ENCODE assay signal across 14 cellular contexts in genomic region chr2:149355712-149356422, GRCh38. TPM values are rescaled to one million over a fixed set of nuclear protein-coding genes. Genes with fewer than 3 reads are reported as not detected.
DNase-seq lines count a peak whose midpoint lies in the region; ATAC-seq, FAIRE-seq and TF ChIP-seq lines count a peak whose summit lies in the region.
"Had no signal": no experiment of that assay in that cellular context is flagged by ENCODE, and none has a peak within 500 bp of the region (broad histone marks: within the 10 kb centered on the region; RNA-seq: fewer than 3 reads in every experiment).

No MANE protein-coding gene starts in this region.

- no peaks in the 10 kb centered on the region for H3K79me2 ChIP-seq in HepG2 (ENCODE audit: insufficient read depth, low read length)

- no peaks in the 10 kb centered on the region for H4K20me1 ChIP-seq in HepG2 (ENCODE audit: insufficient read depth, low read length)
- H4K20me1 ChIP-seq: BLaER1 treated with 17β-estradiol and CSF1 and Interleukin-3, amounts not matched to agents 10 nM and 100 nM had no signal

- TF ChIP-seq CTCF in esophagus muscularis mucosa (IDR thresholded peaks at IDR 0.05) (no peak), HepG2 (CRISPR knock-in tag; IDR thresholded peaks at IDR 0.05) (no peak)

- intact Hi-C loops in esophagus muscularis mucosa (cut with DNase I) (no loop called here), HepG2 (cut with micrococcal nuclease; ENCODE audit: unreplicated experiment) (no loop called here)

- H3K36me3 ChIP-seq in esophagus muscularis mucosa, result no peaks in the 10 kb centered on the region
- no peaks in the 10 kb centered on the region for H3K36me3 ChIP-seq in HepG2 (replicated peaks in 1 of 2; ENCODE audit: control insufficient read depth in 1 of 2, insufficient read depth in 2 of 2, low read length in 2 of 2)
- no peaks in the 10 kb centered on the region for H3K36me3 ChIP-seq in small intestine (ENCODE audit: control insufficient read depth in 2 of 2, insufficient read depth in 2 of 2, low read length in 2 of 2)
- H3K36me3 ChIP-seq: BLaER1 treated with 17β-estradiol and CSF1 and Interleukin-3, amounts not matched to agents 10 nM and 100 nM had no signal

- POLR2A ChIA-PET in HepG2 (lab: Yijun Ruan, JAX), result no interaction called here

- no peak overlapping the region for H3K27ac ChIP-seq in esophagus muscularis mucosa (replicated peaks in 1 of 4)
- no peak overlapping the region for H3K27ac ChIP-seq in HepG2 (ENCODE audit: extremely low read length, insufficient read depth, low read length)
- peak overlapping the region in 1 of 2 donors; percentile 32 for H3K27ac ChIP-seq in small intestine (ENCODE audit: low read depth in 1 of 2, low read length in 1 of 2)
- H3K27ac ChIP-seq: BLaER1 treated with 17β-estradiol and CSF1 and Interleukin-3, amounts not matched to agents 10 nM and 100 nM; GM23248 had no signal

- H2AFZ ChIP-seq in HepG2 (ENCODE audit: low read length), result no peak overlapping the region
- H2AFZ ChIP-seq: GM23248 had no signal

- TF ChIP-seq POLR2A in esophagus muscularis mucosa (IDR thresholded peaks at IDR 0.05; ENCODE audit: low read depth), result no peak
- TF ChIP-seq POLR2A in HepG2 (IDR thresholded peaks at IDR 0.05; ENCODE audit: insufficient read depth in 1 of 2, low read depth in 2 of 2, low read length in 2 of 2), result no peak

- BruUV-seq in HepG2 (replicated peaks; lab: Mats Ljungman, UMichigan), result no TSS peak

- DNase-seq in NCI-H526 (lab: John Stamatoyannopoulos, UW) (peak; percentile 67 to 76), esophagus muscularis mucosa (ENCODE audit: extremely low spot score) (peak; percentile 12), HepG2 (ENCODE audit: low spot score) (no peak), small intestine (peak; percentile 85), SKM-1 treated with dmso at 0.1 percent for 144 hours (lab: John Stamatoyannopoulos, UW; ENCODE audit: unreplicated experiment) (no peak), NOMO-1 (lab: John Stamatoyannopoulos, UW; ENCODE audit: unreplicated experiment in 2 of 2) (no peak), NCI-H2196 treated with DMSO at 0.1 percent for 48 hours (lab: John Stamatoyannopoulos, UW; ENCODE audit: unreplicated experiment) (no peak)
- DNase-seq: ACHN; CD4-positive, CD25-positive, alpha-beta regulatory T cell; DMS 273 treated with DMSO at 0.1 percent for 48 hours; GM23248 had no signal

- TF ChIP-seq EP300 in esophagus muscularis mucosa (IDR thresholded peaks at IDR 0.05), result no peak
- TF ChIP-seq EP300 in HepG2 (IDR thresholded peaks at IDR 0.05; ENCODE audit: low read depth in 2 of 2, low read length in 2 of 2), result no peak
- TF ChIP-seq EP300 in HepG2 (CRISPR knock-in tag; IDR thresholded peaks at IDR 0.05; ENCODE audit: borderline replicate concordance), result no peak

- FAIRE-seq in HepG2 (lab: Jason Lieb, UNC) (no peak), small intestine (lab: Jason Lieb, UNC) (no peak)
- FAIRE-seq: H54 had no signal

- H3K4me3 ChIP-seq in esophagus muscularis mucosa, result no peak overlapping the region
- no peak overlapping the region for H3K4me3 ChIP-seq in HepG2 (replicated peaks in 1 of 3; ENCODE audit: insufficient read depth in 1 of 3, low read depth in 2 of 3, low read length in 3 of 3)
- no peak overlapping the region for H3K4me3 ChIP-seq in small intestine (ENCODE audit: low read depth in 1 of 2, low read length in 2 of 2)
- H3K4me3 ChIP-seq: BLaER1 treated with 17β-estradiol and CSF1 and Interleukin-3, amounts not matched to agents 10 nM and 100 nM; GM23248 had no signal

- WGBS in esophagus muscularis mucosa, result 90% methylated on average over 4 of the region's 4 CpGs
- WGBS in HepG2 (ENCODE audit: low lambda C conversion rate), result under 1% methylated on average over 4 of the region's 4 CpGs
- WGBS in small intestine, 3 donors, result 35 to 65% (median 49%) methylated on average over 4 of the region's 4 CpGs

- H3K9ac ChIP-seq in HepG2 (ENCODE audit: insufficient read depth, low read depth, low read length), result no peak overlapping the region
- H3K9ac ChIP-seq: BLaER1 treated with 17β-estradiol and CSF1 and Interleukin-3, amounts not matched to agents 10 nM and 100 nM; GM23248 had no signal

- no peak for TF ChIP-seq RAD21 in HepG2 (CRISPR knock-in tag; IDR thresholded peaks at IDR 0.05)

- H3K4me1 ChIP-seq in esophagus muscularis mucosa (peaks cover 0 to 9% (median 0%) of the 10 kb centered on the region in 4 donors), HepG2 (ENCODE audit: insufficient read depth, low read length) (no peaks in the 10 kb centered on the region), small intestine (ENCODE audit: control insufficient read depth in 2 of 2, insufficient read depth in 1 of 2, low read depth in 1 of 2, low read length in 1 of 2) (no peaks in the 10 kb centered on the region)

- no peaks in the 10 kb centered on the region for H3K27me3 ChIP-seq in esophagus muscularis mucosa
- H3K27me3 ChIP-seq in HepG2 (ENCODE audit: control insufficient read depth in 1 of 2, insufficient read depth in 2 of 2, low read length in 2 of 2), result no peaks in the 10 kb centered on the region
- H3K27me3 ChIP-seq in small intestine (ENCODE audit: control insufficient read depth in 2 of 2, insufficient read depth in 2 of 2, low read length in 2 of 2), result no peaks in the 10 kb centered on the region
- H3K27me3 ChIP-seq: BLaER1 treated with 17β-estradiol and CSF1 and Interleukin-3, amounts not matched to agents 10 nM and 100 nM had no signal

- peak; percentile 62; the same call in 2 of the 3 replicates for ATAC-seq in HepG2
- ATAC-seq: HCT116 had no signal

- H3K9me3 ChIP-seq in esophagus muscularis mucosa, result no peaks in the 10 kb centered on the region
- H3K9me3 ChIP-seq in HepG2 (ENCODE audit: low read length), result no peaks in the 10 kb centered on the region
- no peaks in the 10 kb centered on the region for H3K9me3 ChIP-seq in small intestine (ENCODE audit: control insufficient read depth, low read depth)
- H3K9me3 ChIP-seq: BLaER1 treated with 17β-estradiol and CSF1 and Interleukin-3, amounts not matched to agents 10 nM and 100 nM had no signal

- in situ Hi-C loops in HepG2 (cut with HindIII; ENCODE audit: extremely low pct_ligation_motif_present, low pct_unique_long_range_greater_than_20kb), result no loop called here

- no peak overlapping the region for H3K4me2 ChIP-seq in HepG2 (ENCODE audit: low read depth, low read length)
- H3K4me2 ChIP-seq: BLaER1 treated with 17β-estradiol and CSF1 and Interleukin-3, amounts not matched to agents 10 nM and 100 nM had no signal

- CTCF ChIA-PET in HepG2 (lab: Yijun Ruan, JAX; ENCODE audit: low intra/inter-chr PET ratio, low total read pairs), result no interaction called here

TF ChIP-seq in HepG2, 621 proteins besides CTCF, POLR2A, EP300 and RAD21 (continues in another document):
- no peak for TF ChIP-seq ZNF232 (CRISPR knock-in tag; IDR thresholded peaks at IDR 0.05; ENCODE audit: borderline replicate concordance)
- no peak for TF ChIP-seq NFE2 (CRISPR knock-in tag; IDR thresholded peaks at IDR 0.05)
- no peak for TF ChIP-seq ZHX1 (CRISPR knock-in tag; IDR thresholded peaks at IDR 0.05; ENCODE audit: low read depth)
- TF ChIP-seq HNF4A (CRISPR knock-in tag; IDR thresholded peaks at IDR 0.05), result peak; percentile 55
- TF ChIP-seq SRF (IDR thresholded peaks at IDR 0.05; ENCODE audit: low read depth, low read length), result no peak

RNA-seq across cellular contexts. Expression of gene LYPD6, which starts 25.5 kb away (rescaled TPM):
- 1 to 10 TPM in 3 of 4 donors, under 1 TPM in 1; 0.83 to 1.4 (median 1.1) TPM for total RNA-seq in esophagus muscularis mucosa
- total RNA-seq in HepG2 (2016; rRNA removed; fragmentation: Illumina TruSeq; extraction: Trizol), result 0.06 and 0.07 TPM in 2 replicates
- 0.18 TPM in 1 of 2 replicates, not detected in the other for total RNA-seq in HepG2 (2016; cell fraction: cytosol; rRNA removed; fragmentation: Illumina TruSeq; extraction: Trizol; ENCODE audit: low read depth)
- 0.06 and 0.07 TPM in 2 replicates for total RNA-seq in HepG2 (2016; cell fraction: insoluble cytoplasmic fraction; rRNA removed; fragmentation: Illumina TruSeq; extraction: Trizol)
- 0.03 and 0.10 TPM in 2 replicates for total RNA-seq in HepG2 (2016; cell fraction: membrane; rRNA removed; fragmentation: Illumina TruSeq; extraction: Trizol)
- total RNA-seq in HepG2 (2016; cell fraction: nucleus; rRNA removed; fragmentation: Illumina TruSeq; extraction: Trizol), result 0.13 TPM in 1 of 2 replicates, not detected in the other
- 0.01 TPM in 1 of 2 replicates, not detected in the other for polyA plus RNA-seq in HepG2 (2011; rRNA removed)
- polyA plus RNA-seq in HepG2 (2011; cell fraction: cytosol; rRNA removed), result 0.01 TPM in 2 replicates
- polyA plus RNA-seq in HepG2 (2011; cell fraction: nucleus; rRNA removed), result not detected in 2 replicates
- polyA plus RNA-seq in HepG2 (2012), result 0.05 TPM in 1 of 2 replicates, not detected in the other
- 0.12 TPM in 1 of 2 replicates, not detected in the other for polyA plus RNA-seq in HepG2 (2016; cell fraction: cytosol; fragmentation: Illumina TruSeq; extraction: Trizol; ENCODE audit: low read depth)
- polyA plus RNA-seq in HepG2 (2016; cell fraction: insoluble cytoplasmic fraction; fragmentation: Illumina TruSeq; extraction: Trizol; ENCODE audit: low read depth), result 0.08 TPM in 1 of 2 replicates, not detected in the other
- 0.12 and 0.15 TPM in 2 replicates for polyA plus RNA-seq in HepG2 (2016; cell fraction: membrane; fragmentation: Illumina TruSeq; extraction: Trizol; ENCODE audit: low read depth)
- polyA plus RNA-seq in HepG2 (2016; cell fraction: nucleus; fragmentation: Illumina TruSeq; extraction: Trizol; ENCODE audit: insufficient read depth, low read depth), result 0.18 TPM in 1 of 2 replicates, not detected in the other
- 5.9 TPM in 1 of 2 replicates, not detected in the other for polyA minus RNA-seq in HepG2 (2011; rRNA and poly(A)+ RNA removed; ENCODE audit: low replicate concordance)
- polyA minus RNA-seq in HepG2 (2011; cell fraction: cytosol; rRNA and poly(A)+ RNA removed), result not detected in 2 replicates
- not detected in 2 replicates for polyA minus RNA-seq in HepG2 (2011; cell fraction: nucleus; rRNA and poly(A)+ RNA removed)
- polyA plus RNA-seq in small intestine, result 1 to 10 TPM; 1.8 to 3.8 (median 1.9) TPM
- total RNA-seq: CD4-positive, CD25-positive, alpha-beta regulatory T cell had no signal
- polyA plus RNA-seq: CD4-positive, CD25-positive, alpha-beta regulatory T cell had no signal

Comparison
In these comparisons a context has a peak if more than half of its experiments do, and no peak if none do; other contexts are left out.
1. DNase-seq: peak in NCI-H526 (2 of 2), esophagus muscularis mucosa (single experiment) and small intestine (single experiment); none in HepG2 (single experiment), SKM-1 treated with dmso at 0.1 percent for 144 hours (single experiment), NOMO-1 (0 of 2) and NCI-H2196 treated with DMSO at 0.1 percent for 48 hours (single experiment).